In genomic region chr12:132405742-132406251, GRCh38 we compare ENCODE assay signal across 34 cellular contexts.
"Had no signal": no experiment of that assay in that cellular context is flagged by ENCODE, and none has a peak within 500 bp of the region (broad histone marks: within the 10 kb centered on the region; RNA-seq: fewer than 3 reads in every experiment).

No MANE protein-coding gene starts in this region.

- H3K4me3 ChIP-seq: adrenal gland, body of pancreas, breast epithelium, Peyer's patch, SJSA1 had no signal

- H3K4me1 ChIP-seq: adrenal gland, body of pancreas, breast epithelium, Peyer's patch, SJSA1 had no signal

- H3K4me1 Mint-ChIP-seq: activated B cell treated with CpG ODN at 0.5 μM for 24 hours; activated naive CD4-positive, alpha-beta T cell treated with anti-CD3 and anti-CD28 coated beads, Interleukin-2, amount 10 ng/mL, durations not matched to agents 7 days and 5 days; activated naive CD8-positive, alpha-beta T cell treated with anti-CD3 and anti-CD28 coated beads, Interleukin-2, amount 10 ng/mL, durations not matched to agents 7 days and 5 days; IgD-negative memory B cell had no signal

- H3K36me3 ChIP-seq: adrenal gland, breast epithelium, Peyer's patch, SJSA1 had no signal

- ATAC-seq: activated T-cell treated with anti-CD3 and anti-CD28 coated beads, Interleukin-2, amount 50 U/mL, for 4 hours; body of pancreas; PC-3 had no signal

- H3K27ac Mint-ChIP-seq: activated B cell treated with CpG ODN at 0.5 μM for 24 hours; activated CD4-positive, alpha-beta memory T cell treated with anti-CD3 and anti-CD28 coated beads for 36 hours; activated naive CD4-positive, alpha-beta T cell treated with anti-CD3 and anti-CD28 coated beads, Interleukin-2, amount 10 ng/mL, durations not matched to agents 7 days and 5 days; activated naive CD8-positive, alpha-beta T cell treated with anti-CD3 and anti-CD28 coated beads, Interleukin-2, amount 10 ng/mL, durations not matched to agents 7 days and 5 days; activated T-helper 1 cell treated with anti-CD3 and anti-CD28 coated beads, Interleukin-12 subunit alpha, Interleukin-12 subunit beta, Interleukin-2, Interleukin-4 antibody, amounts not matched to agents 30 ng/mL and 10 ng/mL and 1 ng/mL, durations not matched to agents 14 hours and 24 hours and 36 hours; IgD-negative memory B cell; T-helper 1 cell treated with Interleukin-12 subunit alpha and Interleukin-12 subunit beta and Interleukin-4 antibody, amounts not matched to agents 30 μg/mL and 1 μg/mL, for 36 hours; T-helper 2 cell treated with Interferon-gamma antibody and Interleukin-4, amounts not matched to agents 5 μg/mL and 100 μg/mL, for 36 hours had no signal

- H3K27ac ChIP-seq: adrenal gland, body of pancreas, breast epithelium, Peyer's patch, RWPE1, SJSA1 had no signal

- H3K9me3 ChIP-seq: adrenal gland, body of pancreas, breast epithelium, Peyer's patch, SJSA1, SK-N-SH had no signal

- H3K9me3 Mint-ChIP-seq: activated B cell treated with CpG ODN at 0.5 μM for 24 hours; activated CD4-positive, alpha-beta memory T cell treated with anti-CD3 and anti-CD28 coated beads for 36 hours; activated naive CD4-positive, alpha-beta T cell treated with anti-CD3 and anti-CD28 coated beads, Interleukin-2, amount 10 ng/mL, durations not matched to agents 7 days and 5 days; activated naive CD8-positive, alpha-beta T cell treated with anti-CD3 and anti-CD28 coated beads, Interleukin-2, amount 10 ng/mL, durations not matched to agents 7 days and 5 days; activated T-cell treated with anti-CD3 and anti-CD28 coated beads, Interleukin-2, amount 50 U/mL, for 4 hours; activated T-helper 1 cell treated with anti-CD3 and anti-CD28 coated beads, Interleukin-12 subunit alpha, Interleukin-12 subunit beta, Interleukin-2, Interleukin-4 antibody, amounts not matched to agents 30 ng/mL and 10 ng/mL and 1 ng/mL, durations not matched to agents 14 hours and 24 hours and 36 hours; IgD-negative memory B cell; T-helper 1 cell treated with Interleukin-12 subunit alpha and Interleukin-12 subunit beta and Interleukin-4 antibody, amounts not matched to agents 30 μg/mL and 1 μg/mL, for 36 hours; T-helper 2 cell treated with Interferon-gamma antibody and Interleukin-4, amounts not matched to agents 5 μg/mL and 100 μg/mL, for 36 hours had no signal

- H3K27me3 ChIP-seq: Peyer's patch had no signal

- H3K27me3 Mint-ChIP-seq: activated naive CD8-positive, alpha-beta T cell treated with anti-CD3 and anti-CD28 coated beads, Interleukin-2, amount 10 ng/mL, durations not matched to agents 7 days and 5 days had no signal

- DNase-seq: activated B cell treated with CpG ODN at 0.5 μM for 24 hours; activated CD4-positive, alpha-beta memory T cell treated with anti-CD3 and anti-CD28 coated beads for 36 hours; activated CD4-positive, alpha-beta T cell treated with anti-CD3 and anti-CD28 coated beads for 4 hours; activated CD4-positive, alpha-beta T cell treated with anti-CD3 and anti-CD28 coated beads, Interleukin-2, amount 50 U/mL, for 1 hour; activated CD4-positive, CD25-positive, alpha-beta regulatory T cell treated with anti-CD3 and anti-CD28 coated beads, Interleukin-2, amount 50 U/mL, for 72 hours; activated CD8-positive, alpha-beta memory T cell treated with anti-CD3 and anti-CD28 coated beads, Interleukin-2, amount 50 U/mL, for 4 hours; activated effector memory CD4-positive, alpha-beta T cell treated with Interleukin-2 at 50 U/mL for 16 hours; activated naive CD4-positive, alpha-beta T cell treated with anti-CD3 and anti-CD28 coated beads, Interleukin-2, amount 10 ng/mL, durations not matched to agents 7 days and 5 days; activated naive CD8-positive, alpha-beta T cell treated with anti-CD3 and anti-CD28 coated beads, Interleukin-2, amount 10 ng/mL, durations not matched to agents 7 days and 5 days; activated T-cell treated with anti-CD3 and anti-CD28 coated beads for 4 hours; activated T-cell treated with anti-CD3 and anti-CD28 coated beads, Interleukin-2, amount 50 U/mL, for 4 hours; adrenal gland; body of pancreas; caudate nucleus; Karpas-422; KBM-7; NCI-H1105; NCI-H1417 treated with DMSO at 0.1 percent for 48 hours; NCI-H1694; NCI-H1930; NCI-H2081 treated with DMSO at 0.1 percent for 48 hours; NCI-H226; NCI-H446 treated with DMSO at 0.1 percent for 48 hours; PC-3; Peyer's patch; SHP77 treated with DMSO at 0.1 percent for 48 hours; SK-N-SH had no signal

- H3K36me3 Mint-ChIP-seq: activated CD4-positive, alpha-beta memory T cell treated with anti-CD3 and anti-CD28 coated beads for 36 hours; activated naive CD4-positive, alpha-beta T cell treated with anti-CD3 and anti-CD28 coated beads, Interleukin-2, amount 10 ng/mL, durations not matched to agents 7 days and 5 days; activated naive CD8-positive, alpha-beta T cell treated with anti-CD3 and anti-CD28 coated beads, Interleukin-2, amount 10 ng/mL, durations not matched to agents 7 days and 5 days had no signal

- H3K4me3 Mint-ChIP-seq: activated B cell treated with CpG ODN at 0.5 μM for 24 hours; activated CD4-positive, alpha-beta memory T cell treated with anti-CD3 and anti-CD28 coated beads for 36 hours; activated naive CD4-positive, alpha-beta T cell treated with anti-CD3 and anti-CD28 coated beads, Interleukin-2, amount 10 ng/mL, durations not matched to agents 7 days and 5 days; activated naive CD8-positive, alpha-beta T cell treated with anti-CD3 and anti-CD28 coated beads, Interleukin-2, amount 10 ng/mL, durations not matched to agents 7 days and 5 days; activated T-cell treated with anti-CD3 and anti-CD28 coated beads, Interleukin-2, amount 50 U/mL, for 4 hours; activated T-helper 1 cell treated with anti-CD3 and anti-CD28 coated beads, Interleukin-12 subunit alpha, Interleukin-12 subunit beta, Interleukin-2, Interleukin-4 antibody, amounts not matched to agents 30 ng/mL and 10 ng/mL and 1 ng/mL, durations not matched to agents 14 hours and 24 hours and 36 hours; IgD-negative memory B cell; T-helper 1 cell treated with Interleukin-12 subunit alpha and Interleukin-12 subunit beta and Interleukin-4 antibody, amounts not matched to agents 30 μg/mL and 1 μg/mL, for 36 hours; T-helper 2 cell treated with Interferon-gamma antibody and Interleukin-4, amounts not matched to agents 5 μg/mL and 100 μg/mL, for 36 hours had no signal
